35 cellular contexts compared by ENCODE assay signal in the genomic region with DNA sequence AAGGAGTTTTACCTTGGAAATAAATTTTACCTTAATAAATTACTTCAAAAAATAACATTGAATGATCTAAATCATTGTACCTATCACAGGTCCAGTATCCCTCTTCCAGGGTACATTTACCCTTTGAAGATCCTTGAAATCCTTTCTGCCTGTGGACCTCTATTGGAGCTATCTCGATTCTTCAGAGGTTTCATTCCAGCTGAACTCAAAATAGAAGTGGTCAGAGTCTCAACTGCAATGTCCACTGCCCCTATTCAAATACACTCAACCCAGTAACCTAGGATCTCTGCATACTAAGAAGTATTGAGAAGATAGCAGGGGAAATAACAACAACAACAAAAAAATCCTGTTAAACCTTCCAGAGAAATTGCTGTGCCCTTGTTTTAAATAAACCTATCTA.
"Had no signal": no experiment of that assay in that cellular context is flagged by ENCODE, and none has a peak within 500 bp of the region (broad histone marks: within the 10 kb centered on the region; RNA-seq: fewer than 3 reads in every experiment).

No MANE protein-coding gene starts in this region.

- H3K4me3 ChIP-seq: adrenal gland, breast epithelium, cardiac muscle cell, esophagus muscularis mucosa, gastroesophageal sphincter had no signal

- H3K27me3 Mint-ChIP-seq: activated B cell treated with CpG ODN at 0.5 μM for 24 hours; activated CD8-positive, alpha-beta T cell treated with anti-CD3 and anti-CD28 coated beads for 36 hours; activated naive CD4-positive, alpha-beta T cell treated with anti-CD3 and anti-CD28 coated beads, Interleukin-2, amount 50 U/mL, for 24 hours; activated naive CD8-positive, alpha-beta T cell treated with anti-CD3 and anti-CD28 coated beads for 36 hours; activated naive CD8-positive, alpha-beta T cell treated with anti-CD3 and anti-CD28 coated beads, Interleukin-2, amount 50 U/mL, for 24 hours; activated T-helper 17 cell treated with anti-CD3 and anti-CD28 coated beads, Interleukin-2, amount 50 U/mL, for 72 hours; brain; effector memory CD8-positive, alpha-beta T cell; T-helper 17 cell had no signal

- H3K27ac Mint-ChIP-seq: activated B cell treated with CpG ODN at 0.5 μM for 24 hours; activated CD8-positive, alpha-beta T cell treated with anti-CD3 and anti-CD28 coated beads for 36 hours; activated naive CD4-positive, alpha-beta T cell treated with anti-CD3 and anti-CD28 coated beads for 36 hours; activated naive CD4-positive, alpha-beta T cell treated with anti-CD3 and anti-CD28 coated beads, Interleukin-2, amount 50 U/mL, for 24 hours; activated naive CD8-positive, alpha-beta T cell treated with anti-CD3 and anti-CD28 coated beads for 36 hours; activated naive CD8-positive, alpha-beta T cell treated with anti-CD3 and anti-CD28 coated beads, Interleukin-2, amount 50 U/mL, for 24 hours; activated T-helper 17 cell treated with anti-CD3 and anti-CD28 coated beads, Interleukin-2, amount 50 U/mL, for 72 hours; effector memory CD8-positive, alpha-beta T cell; T-helper 17 cell; T-helper 2 cell treated with Interferon-gamma antibody and Interleukin-4, amounts not matched to agents 5 μg/mL and 100 μg/mL, for 36 hours had no signal

- H3K4me1 ChIP-seq: breast epithelium had no signal

- ATAC-seq: activated CD4-positive, CD25-positive, alpha-beta regulatory T cell treated with anti-CD3 and anti-CD28 coated beads, Interleukin-2, amount 50 U/mL, for 24 hours; activated CD8-positive, alpha-beta T cell treated with anti-CD3 and anti-CD28 coated beads for 36 hours; activated naive CD8-positive, alpha-beta T cell treated with anti-CD3 and anti-CD28 coated beads, Interleukin-2, amount 50 U/mL, for 24 hours; activated T-cell treated with anti-CD3 and anti-CD28 coated beads, Interleukin-2, amount 50 U/mL, for 4 hours; activated T-helper 17 cell treated with anti-CD3 and anti-CD28 coated beads, Interleukin-2, amount 50 U/mL, for 72 hours; effector memory CD8-positive, alpha-beta T cell; gastroesophageal sphincter; T-helper 17 cell had no signal

- H3K9me3 Mint-ChIP-seq: activated B cell treated with CpG ODN at 0.5 μM for 24 hours; activated CD8-positive, alpha-beta T cell treated with anti-CD3 and anti-CD28 coated beads for 36 hours; activated naive CD4-positive, alpha-beta T cell treated with anti-CD3 and anti-CD28 coated beads for 36 hours; activated naive CD4-positive, alpha-beta T cell treated with anti-CD3 and anti-CD28 coated beads, Interleukin-2, amount 50 U/mL, for 24 hours; activated naive CD8-positive, alpha-beta T cell treated with anti-CD3 and anti-CD28 coated beads for 36 hours; activated naive CD8-positive, alpha-beta T cell treated with anti-CD3 and anti-CD28 coated beads, Interleukin-2, amount 50 U/mL, for 24 hours; activated T-cell treated with anti-CD3 and anti-CD28 coated beads, Interleukin-2, amount 50 U/mL, for 4 hours; activated T-helper 17 cell treated with anti-CD3 and anti-CD28 coated beads, Interleukin-2, amount 50 U/mL, for 72 hours; brain; effector memory CD8-positive, alpha-beta T cell; T-helper 2 cell treated with Interferon-gamma antibody and Interleukin-4, amounts not matched to agents 5 μg/mL and 100 μg/mL, for 36 hours had no signal

- H3K36me3 ChIP-seq: adrenal gland, breast epithelium, cardiac muscle cell, esophagus muscularis mucosa, gastroesophageal sphincter, WERI-Rb-1 had no signal

- H3K9me3 ChIP-seq: adrenal gland, breast epithelium, esophagus muscularis mucosa, gastroesophageal sphincter had no signal

- H3K27me3 ChIP-seq: adrenal gland, breast epithelium, cardiac muscle cell, esophagus muscularis mucosa, foreskin keratinocyte, gastroesophageal sphincter had no signal

- H3K4me3 Mint-ChIP-seq: activated B cell treated with CpG ODN at 0.5 μM for 24 hours; activated CD8-positive, alpha-beta T cell treated with anti-CD3 and anti-CD28 coated beads for 36 hours; activated naive CD4-positive, alpha-beta T cell treated with anti-CD3 and anti-CD28 coated beads for 36 hours; activated naive CD4-positive, alpha-beta T cell treated with anti-CD3 and anti-CD28 coated beads, Interleukin-2, amount 50 U/mL, for 24 hours; activated naive CD8-positive, alpha-beta T cell treated with anti-CD3 and anti-CD28 coated beads for 36 hours; activated naive CD8-positive, alpha-beta T cell treated with anti-CD3 and anti-CD28 coated beads, Interleukin-2, amount 50 U/mL, for 24 hours; activated T-cell treated with anti-CD3 and anti-CD28 coated beads, Interleukin-2, amount 50 U/mL, for 4 hours; activated T-helper 17 cell treated with anti-CD3 and anti-CD28 coated beads, Interleukin-2, amount 50 U/mL, for 72 hours; brain; effector memory CD8-positive, alpha-beta T cell; T-helper 17 cell; T-helper 2 cell treated with Interferon-gamma antibody and Interleukin-4, amounts not matched to agents 5 μg/mL and 100 μg/mL, for 36 hours had no signal

- H3K27ac ChIP-seq: adrenal gland, breast epithelium, cardiac muscle cell, esophagus muscularis mucosa, gastroesophageal sphincter, WERI-Rb-1 had no signal

- DNase-seq: activated B cell treated with CpG ODN at 0.5 μM for 24 hours; activated CD4-positive, alpha-beta T cell treated with anti-CD3 and anti-CD28 coated beads for 48 hours; activated CD4-positive, alpha-beta T cell treated with anti-CD3 and anti-CD28 coated beads, Interleukin-2, amount 50 U/mL, for 1 hour; activated CD4-positive, alpha-beta T cell treated with anti-CD3 and anti-CD28 coated beads, Interleukin-2, amount 50 U/mL, for 48 hours; activated CD8-positive, alpha-beta memory T cell treated with anti-CD3 and anti-CD28 coated beads for 24 hours; activated CD8-positive, alpha-beta T cell treated with anti-CD3 and anti-CD28 coated beads for 36 hours; activated effector memory CD4-positive, alpha-beta T cell treated with anti-CD3 and anti-CD28 coated beads, Interleukin-2, amount 50 U/mL, for 16 hours; activated naive CD4-positive, alpha-beta T cell treated with anti-CD3 and anti-CD28 coated beads for 36 hours; activated naive CD8-positive, alpha-beta T cell treated with anti-CD3 and anti-CD28 coated beads for 36 hours; activated naive CD8-positive, alpha-beta T cell treated with anti-CD3 and anti-CD28 coated beads, Interleukin-2, amount 50 U/mL, for 24 hours; activated T-cell treated with anti-CD3 and anti-CD28 coated beads, Interleukin-2, amount 50 U/mL, for 4 hours; amygdala; aorta; central memory CD4-positive, alpha-beta T cell; cortex of kidney; dermis blood vessel endothelial cell; effector CD4-positive, alpha-beta T cell; effector memory CD8-positive, alpha-beta T cell; erythroblast; foreskin keratinocyte; head of caudate nucleus; T-helper 1 cell; T-helper 17 cell; T1000; WERI-Rb-1 had no signal
